ENCODE assay signal across 18 cellular contexts in genomic region chr11:119266517-119267255, GRCh38. TPM values are rescaled to one million over a fixed set of nuclear protein-coding genes. Genes with fewer than 3 reads are reported as not detected.
DNase-seq lines count a peak whose midpoint lies in the region; ATAC-seq and TF ChIP-seq lines count a peak whose summit lies in the region.
"Had no signal": no experiment of that assay in that cellular context is flagged by ENCODE, and none has a peak within 500 bp of the region (broad histone marks: within the 10 kb centered on the region; RNA-seq: fewer than 3 reads in every experiment).

No MANE protein-coding gene starts in this region.

- peak overlapping the region; percentile 75 for H3K27ac Mint-ChIP-seq in T-helper 2 cell treated with Interferon-gamma antibody and Interleukin-4, amounts not matched to agents 5 μg/mL and 100 μg/mL, for 36 hours
- H3K27ac Mint-ChIP-seq in CD4-positive, CD25-positive, alpha-beta regulatory T cell, result peak overlapping the region; percentile 84 to 89 (median 88)
- H3K27ac Mint-ChIP-seq in activated B cell treated with CpG ODN at 0.5 μM for 24 hours, result peak overlapping the region; percentile 47

- no peaks in the 10 kb centered on the region for H3K27me3 Mint-ChIP-seq in T-helper 2 cell treated with Interferon-gamma antibody and Interleukin-4, amounts not matched to agents 5 μg/mL and 100 μg/mL, for 36 hours (ENCODE audit: low read depth)
- no peaks in the 10 kb centered on the region for H3K27me3 Mint-ChIP-seq in CD4-positive, CD25-positive, alpha-beta regulatory T cell
- H3K27me3 Mint-ChIP-seq in activated B cell treated with CpG ODN at 0.5 μM for 24 hours, result no peaks in the 10 kb centered on the region
- H3K27me3 Mint-ChIP-seq: brain had no signal

- no peaks in the 10 kb centered on the region for H3K9me3 Mint-ChIP-seq in T-helper 2 cell treated with Interferon-gamma antibody and Interleukin-4, amounts not matched to agents 5 μg/mL and 100 μg/mL, for 36 hours
- H3K9me3 Mint-ChIP-seq in CD4-positive, CD25-positive, alpha-beta regulatory T cell, result peaks cover 0 to 1% (median 0%) of the 10 kb centered on the region in 7 donors
- no peaks in the 10 kb centered on the region for H3K9me3 Mint-ChIP-seq in activated B cell treated with CpG ODN at 0.5 μM for 24 hours
- H3K9me3 Mint-ChIP-seq: brain had no signal

- TF ChIP-seq CTCF in activated B cell treated with CpG ODN at 0.5 μM for 24 hours (IDR thresholded peaks at IDR 0.05), result no peak

- H3K36me3 Mint-ChIP-seq in T-helper 2 cell treated with Interferon-gamma antibody and Interleukin-4, amounts not matched to agents 5 μg/mL and 100 μg/mL, for 36 hours (ENCODE audit: low read depth), result peaks cover 9% of the 10 kb centered on the region
- peaks cover 4% of the 10 kb centered on the region for H3K36me3 Mint-ChIP-seq in CD4-positive, CD25-positive, alpha-beta regulatory T cell
- peaks cover 4% of the 10 kb centered on the region for H3K36me3 Mint-ChIP-seq in activated B cell treated with CpG ODN at 0.5 μM for 24 hours (ENCODE audit: low read depth)
- H3K36me3 Mint-ChIP-seq: brain had no signal

- no peaks in the 10 kb centered on the region for H3K36me3 ChIP-seq in CD4-positive, CD25-positive, alpha-beta regulatory T cell (ENCODE audit: control insufficient read depth, insufficient read depth, low read length)
- H3K36me3 ChIP-seq: tibial artery had no signal

- intact Hi-C loops in activated B cell treated with CpG ODN at 0.5 μM for 24 hours (cut with micrococcal nuclease), result no loop called here

- H3K4me1 ChIP-seq in CD4-positive, CD25-positive, alpha-beta regulatory T cell (ENCODE audit: control insufficient read depth, insufficient read depth, low read length, poor library complexity, severe bottlenecking), result peaks cover 62% of the 10 kb centered on the region

- no peak for DNase-seq in T-helper 2 cell treated with Interferon-gamma antibody and Interleukin-4, amounts not matched to agents 5 μg/mL and 100 μg/mL, for 36 hours (ENCODE audit: low spot score)
- no peak for DNase-seq in T-helper 2 cell
- peak in 1 of 3 donors; percentile 26 for DNase-seq in CD4-positive, CD25-positive, alpha-beta regulatory T cell
- DNase-seq in activated B cell treated with CpG ODN at 0.5 μM for 24 hours, result no peak
- peak; percentile 20 for DNase-seq in fibroblast of peridontal ligament (ENCODE audit: extremely low read depth)
- no peak for DNase-seq in NCI-H1417 (lab: John Stamatoyannopoulos, UW)
- DNase-seq in inferior parietal cortex (ENCODE audit: extremely low spot score), result no peak
- DNase-seq: 8988T; activated CD4-positive, CD25-positive, alpha-beta regulatory T cell treated with anti-CD3 and anti-CD28 coated beads, Interleukin-2, amount 50 U/mL, for 72 hours; activated effector memory CD4-positive, alpha-beta T cell treated with Interleukin-2 at 50 U/mL for 16 hours; NCI-H1092; NCI-H2171; stimulated activated CD4-positive, alpha-beta T cell treated with anti-CD3 and anti-CD28 coated beads, Interleukin-4, amount 100 ng/mL, for 24 hours; SW 1271; tibial artery had no signal

- H3K9me3 ChIP-seq in CD4-positive, CD25-positive, alpha-beta regulatory T cell (ENCODE audit: control insufficient read depth in 2 of 2, low read length in 2 of 2), result no peaks in the 10 kb centered on the region
- H3K9me3 ChIP-seq: esophagus muscularis mucosa, tibial artery had no signal

- H3K4me1 Mint-ChIP-seq in T-helper 2 cell treated with Interferon-gamma antibody and Interleukin-4, amounts not matched to agents 5 μg/mL and 100 μg/mL, for 36 hours (ENCODE audit: low read depth), result peaks cover 31% of the 10 kb centered on the region
- peaks cover 26 to 42% (median 33%) of the 10 kb centered on the region in 4 donors for H3K4me1 Mint-ChIP-seq in CD4-positive, CD25-positive, alpha-beta regulatory T cell
- H3K4me1 Mint-ChIP-seq in activated B cell treated with CpG ODN at 0.5 μM for 24 hours, result peaks cover 18% of the 10 kb centered on the region

- POLR2A ChIA-PET in activated B cell treated with CpG ODN at 0.5 μM for 24 hours (lab: Charles Lee), result no interaction called here

- H3K4me3 ChIP-seq in CD4-positive, CD25-positive, alpha-beta regulatory T cell (ENCODE audit: low read depth, low read length), result peak overlapping the region; percentile 69
- H3K4me3 ChIP-seq: esophagus muscularis mucosa, tibial artery had no signal

- H3K27ac ChIP-seq in CD4-positive, CD25-positive, alpha-beta regulatory T cell (ENCODE audit: insufficient read depth, low read length, poor library complexity, severe bottlenecking), result peak overlapping the region; percentile 39
- H3K27ac ChIP-seq: esophagus muscularis mucosa had no signal

- H3K4me3 Mint-ChIP-seq in T-helper 2 cell treated with Interferon-gamma antibody and Interleukin-4, amounts not matched to agents 5 μg/mL and 100 μg/mL, for 36 hours, result peak overlapping the region; percentile 60
- H3K4me3 Mint-ChIP-seq in CD4-positive, CD25-positive, alpha-beta regulatory T cell, result peak overlapping the region; percentile 17 to 83 (median 72)
- no peak overlapping the region for H3K4me3 Mint-ChIP-seq in activated B cell treated with CpG ODN at 0.5 μM for 24 hours
- H3K4me3 Mint-ChIP-seq: brain had no signal

- ATAC-seq in CD4-positive, CD25-positive, alpha-beta regulatory T cell (ENCODE audit: low read depth in 2 of 2), result peak in 1 of 2 donors; percentile 32
- ATAC-seq in activated B cell treated with CpG ODN at 0.5 μM for 24 hours (ENCODE audit: low read depth) (no peak), HG03439 (IDR thresholded peaks at IDR 0.05; ENCODE audit: unreplicated experiment) (no peak)

- no peaks in the 10 kb centered on the region for H3K27me3 ChIP-seq in CD4-positive, CD25-positive, alpha-beta regulatory T cell (ENCODE audit: control insufficient read depth, insufficient read depth, low read length)
- H3K27me3 ChIP-seq: esophagus muscularis mucosa, tibial artery had no signal

- CTCF ChIA-PET in activated B cell treated with CpG ODN at 0.5 μM for 24 hours (lab: Charles Lee), result interaction anchor here (0.7 kb wide), 1 partner anchor 17 kb away, joined by 3 read pairs; no protein-coding TSS in a partner anchor

RNA-seq across cellular contexts. Expression of gene MCAM, which starts 50.2 kb away (rescaled TPM):
- 10.1 TPM for total RNA-seq in CD4-positive, CD25-positive, alpha-beta regulatory T cell
- polyA plus RNA-seq in CD4-positive, CD25-positive, alpha-beta regulatory T cell, result 1 to 10 TPM in 3 of 4 donors, under 1 TPM in 1; 0.37 to 1.6 (median 1.5) TPM
- total RNA-seq in activated B cell treated with CpG ODN at 0.5 μM for 24 hours, result 0.15 and 0.20 TPM in 2 replicates
